In genomic region chr2:132971310-132972061, GRCh38 we compare ENCODE assay signal across 24 cellular contexts.
"Had no signal": no experiment of that assay in that cellular context is flagged by ENCODE, and none has a peak within 500 bp of the region (broad histone marks: within the 10 kb centered on the region; RNA-seq: fewer than 3 reads in every experiment).

No MANE protein-coding gene starts in this region.

- ATAC-seq: left colon; naive thymus-derived CD4-positive, alpha-beta T cell; natural killer cell treated with Interleukin-12 subunit alpha and Interleukin-12 subunit beta and Interleukin-15 and Interleukin-18, amount 100 ng/mL, for 72 hours; stimulated activated naive B cell treated with anti-CD40 and anti-IgM and Interleukin-4, amounts not matched to agents 10 μg/mL and 1 μg/mL and 100 μg/mL, for 72 hours; stimulated activated naive CD8-positive, alpha-beta T cell treated with anti-CD3 and anti-CD28 coated beads, Interleukin-15, Interleukin-2, amounts not matched to agents 100 U/mL and 50 U/mL, for 24 hours had no signal

- H3K4me2 ChIP-seq: hepatocyte had no signal

- H3K79me2 ChIP-seq: hepatocyte had no signal

- H3K27me3 ChIP-seq: hepatocyte, ovary, right atrium auricular region, right lobe of liver, stomach, testis, thyroid gland, transverse colon, upper lobe of left lung, vagina had no signal

- H3K9me3 ChIP-seq: ovary, right atrium auricular region, right lobe of liver, stomach, testis, thyroid gland, transverse colon, upper lobe of left lung, vagina had no signal

- DNase-seq: islet precursor cell; kidney glomerular epithelial cell; left colon; left ventricle myocardium inferior; mesendoderm; naive thymus-derived CD4-positive, alpha-beta T cell; ovary; right lobe of liver; stimulated activated CD4-positive, alpha-beta T cell treated with anti-CD3 and anti-CD28 coated beads, Interleukin-12 subunit alpha, Interleukin-12 subunit beta, amount 100 ng/mL, for 4 hours; stimulated activated CD4-positive, alpha-beta T cell treated with anti-CD3 and anti-CD28 coated beads, Interleukin-15, amount 100 ng/mL, for 24 hours; stimulated activated CD4-positive, alpha-beta T cell treated with anti-CD3 and anti-CD28 coated beads, Interleukin-2, amount 100 ng/mL, for 24 hours; stimulated activated CD4-positive, alpha-beta T cell treated with anti-CD3 and anti-CD28 coated beads, Interleukin-4, amount 100 ng/mL, for 1 hour; stimulated activated naive B cell treated with anti-CD40 and anti-IgM and Interleukin-4, amounts not matched to agents 10 μg/mL and 1 μg/mL and 100 μg/mL, for 72 hours; stimulated activated naive CD8-positive, alpha-beta T cell treated with anti-CD3 and anti-CD28 coated beads, Interleukin-15, Interleukin-2, amounts not matched to agents 100 U/mL and 50 U/mL, for 24 hours; stomach; testis; thyroid gland; transverse colon; upper lobe of left lung had no signal

- H3K36me3 ChIP-seq: left ventricle myocardium inferior, ovary, right atrium auricular region, right lobe of liver, stomach, thyroid gland, transverse colon, upper lobe of left lung, vagina had no signal

- H2AFZ ChIP-seq: hepatocyte had no signal

- H3K27ac ChIP-seq: hepatocyte, left ventricle myocardium inferior, ovary, right atrium auricular region, right lobe of liver, stomach, testis, thyroid gland, transverse colon, upper lobe of left lung, vagina had no signal

- H3K4me3 ChIP-seq: hepatocyte, left ventricle myocardium inferior, lung, ovary, right atrium auricular region, right lobe of liver, stomach, testis, thyroid gland, transverse colon, upper lobe of left lung, vagina had no signal

- H3K4me1 ChIP-seq: left ventricle myocardium inferior, right atrium auricular region, right lobe of liver, stomach, testis, thyroid gland, transverse colon, vagina had no signal
